8 cellular contexts compared by ENCODE assay signal in the genomic region with DNA sequence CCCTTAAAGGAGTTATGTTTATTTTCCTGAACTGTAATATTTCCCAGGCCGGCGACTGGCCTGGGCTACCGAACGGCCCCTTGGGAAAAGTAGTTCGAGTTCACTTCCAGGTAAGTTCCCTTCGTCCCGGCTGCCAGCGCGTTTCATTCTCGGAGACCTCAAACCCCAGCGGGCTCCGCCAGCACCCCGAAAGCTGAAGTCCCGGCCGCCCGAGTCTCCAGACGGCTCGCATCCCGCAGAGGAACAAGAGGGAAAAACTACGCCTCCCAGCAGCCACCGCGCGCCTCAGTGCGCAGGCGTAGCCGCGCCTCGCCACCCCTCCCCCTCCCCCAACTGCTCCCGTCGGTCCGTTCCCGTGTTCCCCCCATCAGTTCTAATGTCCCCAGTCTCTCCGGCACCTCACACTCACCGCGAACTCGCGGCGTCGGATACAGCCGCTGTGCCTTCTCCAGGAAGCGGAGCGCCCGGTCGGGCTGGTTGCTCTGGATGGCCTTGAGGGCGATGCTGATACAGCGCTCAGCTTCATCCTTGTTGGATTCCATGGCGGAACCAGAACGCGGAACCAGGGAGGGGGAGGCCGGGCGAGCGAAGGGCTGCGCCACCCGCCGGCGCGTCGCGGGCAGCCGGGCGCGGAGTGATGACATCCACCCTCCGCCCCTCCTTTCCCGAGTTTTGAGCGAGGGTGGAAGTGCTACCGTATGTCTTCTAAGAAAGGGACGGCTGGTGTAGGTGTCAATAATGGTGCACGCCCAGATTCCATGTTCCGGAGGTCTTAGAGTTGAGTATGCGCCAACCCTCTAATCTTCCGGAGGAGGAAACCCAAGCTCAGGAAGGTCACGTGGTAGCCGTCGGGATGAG. TPM values are rescaled to one million over a fixed set of nuclear protein-coding genes. Genes with fewer than 3 reads are reported as not detected.
DNase-seq lines count a peak whose midpoint lies in the region; ATAC-seq and TF ChIP-seq lines count a peak whose summit lies in the region.

DNAJB12 (minus strand) TSS at position 564 of the 858 bp plus-strand sequence; CDS start at position 542, 22 bp downstream.

- no peaks in the 10 kb centered on the region for H3K36me3 ChIP-seq in ES-I3 (ENCODE audit: insufficient read depth, low read length)
- H3K36me3 ChIP-seq in HAP-1 (replicated peaks): no peaks in the 10 kb centered on the region
- H3K36me3 ChIP-seq in MM.1S (replicated peaks; ENCODE audit: insufficient read depth, low read length): no peaks in the 10 kb centered on the region; the same call in 1 of the 2 replicates

- ATAC-seq in natural killer cell treated with Interleukin-12 subunit alpha and Interleukin-12 subunit beta and Interleukin-15 and Interleukin-18, amount 100 ng/mL, for 72 hours: peak; percentile 90 to 92

- H3K27ac Mint-ChIP-seq in natural killer cell treated with Interleukin-12 subunit alpha and Interleukin-12 subunit beta and Interleukin-15 and Interleukin-18, amount 100 ng/mL, for 72 hours: peak within 1 kb of the TSS; percentile 88 to 95

- TF ChIP-seq CTCF in MM.1S (IDR thresholded peaks at IDR 0.05; ENCODE audit: low read length): 0 out of 2 replicates have a peak, but pooled peaks have one; percentile 3
- TF ChIP-seq CTCF in fibroblast of the aortic adventitia (IDR thresholded peaks at IDR 0.05; ENCODE audit: insufficient read depth, low read length): no peak

- peak within 1 kb of the TSS; percentile 91 for H3K4me3 Mint-ChIP-seq in natural killer cell treated with Interleukin-12 subunit alpha and Interleukin-12 subunit beta and Interleukin-15 and Interleukin-18, amount 100 ng/mL, for 72 hours

- H3K4me1 ChIP-seq in ES-I3 (ENCODE audit: insufficient read depth, low read length) (peaks cover 4% of the 10 kb centered on the region; the same call in 1 of the 2 replicates), HAP-1 (peaks cover 4% of the 10 kb centered on the region), MM.1S (ENCODE audit: low read length) (peaks cover 6% of the 10 kb centered on the region)

- no peaks in the 10 kb centered on the region for H3K9me2 ChIP-seq in MM.1S (replicated peaks; ENCODE audit: insufficient read depth, low read length)

- peaks cover 33 to 39% of the 10 kb centered on the region in 2 donors for H3K4me1 Mint-ChIP-seq in natural killer cell treated with Interleukin-12 subunit alpha and Interleukin-12 subunit beta and Interleukin-15 and Interleukin-18, amount 100 ng/mL, for 72 hours (ENCODE audit: low read depth in 2 of 2)

- peak within 1 kb of the TSS; percentile 99 for H3K9ac ChIP-seq in ES-I3 (ENCODE audit: low read depth, low read length)
- H3K9ac ChIP-seq in MM.1S (ENCODE audit: low read length): peak within 1 kb of the TSS; percentile 97

- DNase-seq in HAP-1 (ENCODE audit: low spot score in 2 of 2) (peak; percentile 93 to 94), MM.1S (peak; percentile 92), SHP77 treated with DMSO at 0.1 percent for 48 hours (lab: John Stamatoyannopoulos, UW) (peak; percentile 56), fibroblast of the aortic adventitia (ENCODE audit: low read depth) (peak; percentile 95)
- peak; percentile 95 for DNase-seq in activated effector memory CD4-positive, alpha-beta T cell treated with anti-CD3 and anti-CD28 coated beads, Interleukin-2, amount 50 U/mL, for 16 hours
- DNase-seq in natural killer cell treated with Interleukin-12 subunit alpha and Interleukin-12 subunit beta and Interleukin-15 and Interleukin-18, amount 100 ng/mL, for 72 hours (ENCODE audit: low spot score): peak; percentile 91
- peak; percentile 86 for DNase-seq in stimulated activated naive CD4-positive, alpha-beta T cell treated with Interleukin-2 at 50 U/mL for 16 hours (lab: John Stamatoyannopoulos, UW)

- no peaks in the 10 kb centered on the region for H3K27me3 ChIP-seq in HAP-1 (ENCODE audit: low read depth)
- H3K27me3 ChIP-seq in MM.1S (replicated peaks; ENCODE audit: insufficient read depth, low read length): no peaks in the 10 kb centered on the region

- in situ Hi-C loops in HAP-1 (cut with MboI; ENCODE audit: low sequenced_read_pairs): no loop called here

- H3F3A ChIP-seq in MM.1S (ENCODE audit: insufficient read depth, low read length): no peaks in the 10 kb centered on the region

- H3K4me2 ChIP-seq in MM.1S (ENCODE audit: low read depth, low read length): peak within 1 kb of the TSS; percentile 86

- peaks cover 3% of the 10 kb centered on the region for H3K9me3 Mint-ChIP-seq in natural killer cell treated with Interleukin-12 subunit alpha and Interleukin-12 subunit beta and Interleukin-15 and Interleukin-18, amount 100 ng/mL, for 72 hours

- peak within 1 kb of the TSS; percentile 90 for H3K27ac ChIP-seq in MM.1S (ENCODE audit: low read length)

- H3K4me3 ChIP-seq in HAP-1: peak within 1 kb of the TSS; percentile 95
- H3K4me3 ChIP-seq in MM.1S (ENCODE audit: low read length): peak within 1 kb of the TSS; percentile 95
- peak within 1 kb of the TSS; percentile 99 for H3K4me3 ChIP-seq in fibroblast of the aortic adventitia (ENCODE audit: low read depth, low read length)

- H3K27me3 Mint-ChIP-seq in natural killer cell treated with Interleukin-12 subunit alpha and Interleukin-12 subunit beta and Interleukin-15 and Interleukin-18, amount 100 ng/mL, for 72 hours: no peaks in the 10 kb centered on the region

- peaks cover 11% of the 10 kb centered on the region for H3K36me3 Mint-ChIP-seq in natural killer cell treated with Interleukin-12 subunit alpha and Interleukin-12 subunit beta and Interleukin-15 and Interleukin-18, amount 100 ng/mL, for 72 hours

- H2AFZ ChIP-seq in MM.1S (ENCODE audit: low read length): peak within 1 kb of the TSS; percentile 83

- no peaks in the 10 kb centered on the region for H3K9me3 ChIP-seq in ES-I3 (ENCODE audit: control insufficient read depth, insufficient read depth, low read length)
- H3K9me3 ChIP-seq in HAP-1: no peaks in the 10 kb centered on the region
- H3K9me3 ChIP-seq in MM.1S (replicated peaks; ENCODE audit: insufficient read depth, low read length): no peaks in the 10 kb centered on the region

- peaks cover 47% of the 10 kb centered on the region for H3K79me2 ChIP-seq in MM.1S (ENCODE audit: low read length)

- H4K20me1 ChIP-seq in MM.1S (ENCODE audit: insufficient read depth, low read length): no peaks in the 10 kb centered on the region

RNA-seq across cellular contexts. Expression of gene DNAJB12, which starts in this region (rescaled TPM):
- total RNA-seq in fibroblast of the aortic adventitia (ENCODE audit: low replicate concordance): 17.7 and 24.5 TPM in 2 replicates
- 10 to 100 TPM; 39.5 to 39.7 TPM for total RNA-seq in natural killer cell treated with Interleukin-12 subunit alpha and Interleukin-12 subunit beta and Interleukin-15 and Interleukin-18, amount 100 ng/mL, for 72 hours

Comparison
In these comparisons a context has a peak if more than half of its experiments do, and no peak if none do; other contexts are left out.
1. Peak in every context shown above with its lines: DNase-seq, ATAC-seq, H3K4me3 ChIP-seq and H3K27ac ChIP-seq.